10 cellular contexts compared by ENCODE assay signal in the genomic region with DNA sequence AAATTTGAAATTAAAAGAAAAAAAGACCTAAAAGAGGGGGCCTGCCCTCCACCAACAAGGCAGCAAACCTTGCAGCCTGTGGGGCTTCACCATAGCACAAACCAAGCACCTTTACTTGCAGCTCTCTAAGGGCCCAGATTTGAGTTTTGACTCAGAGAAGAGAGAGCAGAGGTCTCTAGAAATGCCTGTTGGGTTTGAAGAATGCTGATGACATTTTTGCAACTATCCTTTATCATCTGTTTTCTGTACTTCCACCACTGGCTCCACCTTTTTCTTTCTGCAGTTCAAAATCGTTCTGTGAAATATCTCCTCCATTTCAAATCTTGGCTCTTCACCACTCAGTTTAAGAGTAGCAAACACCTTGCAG.
DNase-seq lines count a peak whose midpoint lies in the region; ATAC-seq and TF ChIP-seq lines count a peak whose summit lies in the region.
"Had no signal": no experiment of that assay in that cellular context is flagged by ENCODE, and none has a peak within 500 bp of the region (broad histone marks: within the 10 kb centered on the region; RNA-seq: fewer than 3 reads in every experiment).

No MANE protein-coding gene starts in this region.

- peak; percentile 53 to 54 for ATAC-seq in activated T-cell treated with anti-CD3 and anti-CD28 coated beads, Interleukin-2, amount 50 U/mL, for 72 hours (replicated peaks in 1 of 2)
- ATAC-seq in T-cell (replicated peaks in 1 of 4) (no peak), GM21367 (IDR thresholded peaks at IDR 0.05; ENCODE audit: unreplicated experiment) (no peak), HG02973 (IDR thresholded peaks at IDR 0.05; ENCODE audit: unreplicated experiment) (no peak)
- no peak for ATAC-seq in stimulated activated memory B cell treated with anti-CD40 and anti-IgM and Interleukin-4, amounts not matched to agents 10 μg/mL and 1 μg/mL and 100 μg/mL, for 72 hours

- no peak overlapping the region for H3K27ac Mint-ChIP-seq in activated T-cell treated with anti-CD3 and anti-CD28 coated beads, Interleukin-2, amount 50 U/mL, for 72 hours
- H3K27ac Mint-ChIP-seq in T-cell = peak overlapping the region in 1 of 2 donors; percentile 76
- H3K27ac Mint-ChIP-seq in stimulated activated memory B cell treated with anti-CD40 and anti-IgM and Interleukin-4, amounts not matched to agents 10 μg/mL and 1 μg/mL and 100 μg/mL, for 72 hours = no peak overlapping the region

- H3K9me3 Mint-ChIP-seq in activated T-cell treated with anti-CD3 and anti-CD28 coated beads, Interleukin-2, amount 50 U/mL, for 72 hours = peaks cover 0 to 2% of the 10 kb centered on the region in 2 donors
- peaks cover 0 to 5% (median 4%) of the 10 kb centered on the region in 3 donors for H3K9me3 Mint-ChIP-seq in T-cell
- peaks cover 12% of the 10 kb centered on the region for H3K9me3 Mint-ChIP-seq in stimulated activated memory B cell treated with anti-CD40 and anti-IgM and Interleukin-4, amounts not matched to agents 10 μg/mL and 1 μg/mL and 100 μg/mL, for 72 hours

- H3K27me3 Mint-ChIP-seq in activated T-cell treated with anti-CD3 and anti-CD28 coated beads, Interleukin-2, amount 50 U/mL, for 72 hours (ENCODE audit: low read depth) = peaks cover 29% of the 10 kb centered on the region
- H3K27me3 Mint-ChIP-seq in T-cell = peaks cover 15 to 21% of the 10 kb centered on the region in 2 donors
- H3K27me3 Mint-ChIP-seq in stimulated activated memory B cell treated with anti-CD40 and anti-IgM and Interleukin-4, amounts not matched to agents 10 μg/mL and 1 μg/mL and 100 μg/mL, for 72 hours = peaks cover 47% of the 10 kb centered on the region

- no peak for DNase-seq in activated T-cell treated with anti-CD3 and anti-CD28 coated beads, Interleukin-2, amount 50 U/mL, for 72 hours
- DNase-seq in activated T-cell treated with anti-CD3 and anti-CD28 coated beads, Interleukin-2, amount 50 U/mL, for 1 hour = no peak
- DNase-seq in T-cell (no peak), fibroblast of villous mesenchyme (ENCODE audit: low read depth) (no peak), NCI-H1105 treated with DMSO at 0.1 percent for 48 hours (lab: John Stamatoyannopoulos, UW) (no peak)
- DNase-seq: NCI-H226 had no signal

- peak overlapping the region; percentile 74 to 81 for H3K4me3 Mint-ChIP-seq in activated T-cell treated with anti-CD3 and anti-CD28 coated beads, Interleukin-2, amount 50 U/mL, for 72 hours
- H3K4me3 Mint-ChIP-seq in T-cell = peak overlapping the region; percentile 74 to 84 (median 76)
- peak overlapping the region; percentile 69 for H3K4me3 Mint-ChIP-seq in stimulated activated memory B cell treated with anti-CD40 and anti-IgM and Interleukin-4, amounts not matched to agents 10 μg/mL and 1 μg/mL and 100 μg/mL, for 72 hours

- CTCF ChIA-PET in T-cell (lab: Charles Lee) = no interaction called here

- TF ChIP-seq CTCF in fibroblast of villous mesenchyme (IDR thresholded peaks at IDR 0.05; ENCODE audit: insufficient read depth, low read depth, low read length) = no peak

- H3K36me3 Mint-ChIP-seq in activated T-cell treated with anti-CD3 and anti-CD28 coated beads, Interleukin-2, amount 50 U/mL, for 72 hours (ENCODE audit: insufficient read depth in 2 of 2) = peaks cover 0 to 2% of the 10 kb centered on the region in 2 donors
- H3K36me3 Mint-ChIP-seq in T-cell = no peaks in the 10 kb centered on the region
- H3K36me3 Mint-ChIP-seq in stimulated activated memory B cell treated with anti-CD40 and anti-IgM and Interleukin-4, amounts not matched to agents 10 μg/mL and 1 μg/mL and 100 μg/mL, for 72 hours = no peaks in the 10 kb centered on the region

- H3K4me1 Mint-ChIP-seq in activated T-cell treated with anti-CD3 and anti-CD28 coated beads, Interleukin-2, amount 50 U/mL, for 72 hours (ENCODE audit: low read depth) = peaks cover 11% of the 10 kb centered on the region
- peaks cover 9 to 18% (median 16%) of the 10 kb centered on the region in 3 donors for H3K4me1 Mint-ChIP-seq in T-cell
- H3K4me1 Mint-ChIP-seq in stimulated activated memory B cell treated with anti-CD40 and anti-IgM and Interleukin-4, amounts not matched to agents 10 μg/mL and 1 μg/mL and 100 μg/mL, for 72 hours = peaks cover 17% of the 10 kb centered on the region

- H3K4me3 ChIP-seq in fibroblast of villous mesenchyme (ENCODE audit: low read depth, low read length) = peak overlapping the region; percentile 86
- H3K4me3 ChIP-seq: mucosa of descending colon had no signal

- POLR2A ChIA-PET in T-cell (lab: Charles Lee) = no interaction called here

Comparison
In these comparisons a context has a peak if more than half of its experiments do, and no peak if none do; other contexts are left out.
1. ATAC-seq: peak in activated T-cell treated with anti-CD3 and anti-CD28 coated beads, Interleukin-2, amount 50 U/mL, for 72 hours (2 of 2); none in T-cell (0 of 4), stimulated activated memory B cell treated with anti-CD40 and anti-IgM and Interleukin-4, amounts not matched to agents 10 μg/mL and 1 μg/mL and 100 μg/mL, for 72 hours (single experiment), GM21367 (single experiment) and HG02973 (single experiment).
2. Peak in every context shown above with its lines, with median percentiles within 50 percentile points of each other: H3K4me3 Mint-ChIP-seq.